Comparison of ENCODE assay signal across 9 cellular contexts in genomic region chr1:170157820-170158219, GRCh38. TPM values are rescaled to one million over a fixed set of nuclear protein-coding genes. Genes with fewer than 3 reads are reported as not detected.
"Had no signal": no experiment of that assay in that cellular context is flagged by ENCODE, and none has a peak within 500 bp of the region (broad histone marks: within the 10 kb centered on the region; RNA-seq: fewer than 3 reads in every experiment).

No MANE protein-coding gene starts in this region.

- FAIRE-seq: G401.6, GM12878, GM12891, GM12892, GM18507, GM19239 had no signal

- DNase-seq: GDM1, GF-D8 had no signal

- ATAC-seq: GM12878 had no signal

- H3K4me3 ChIP-seq: GM12878 had no signal

RNA-seq across cellular contexts. Expression of gene NTMT2, which starts 12.1 kb away (rescaled TPM):
- total RNA-seq: G401, GM12878 had no signal
- polyA plus RNA-seq: GM12878 had no signal
